In the genomic region with DNA sequence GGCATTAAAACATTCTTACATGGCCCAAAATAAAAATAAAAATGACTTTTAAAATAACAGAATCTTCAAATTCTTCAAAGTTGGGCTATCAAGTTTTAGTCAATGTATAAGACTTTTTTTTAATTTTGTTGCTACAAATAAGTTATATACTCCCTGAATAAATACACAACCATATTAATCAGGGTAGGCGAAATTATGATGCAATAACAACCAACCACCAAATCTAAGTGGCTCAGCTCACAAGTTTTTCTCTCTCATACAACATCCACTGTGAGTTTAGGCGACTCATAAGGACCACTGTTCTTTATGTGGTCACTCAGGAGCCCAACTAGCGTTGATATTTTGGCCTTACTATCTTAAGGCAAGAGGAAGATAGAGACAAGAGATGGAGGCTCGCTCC, we compare ENCODE assay signal across 2 cellular contexts.
TF ChIP-seq lines count a peak whose summit lies in the region.

No MANE protein-coding gene starts in this region.

TF ChIP-seq in IMR-90, 13 proteins besides CTCF, POLR2A, EP300 and RAD21:
- TF ChIP-seq NFE2L2 (IDR thresholded peaks at IDR 0.05; ENCODE audit: low read depth, low read length) (no peak), CEBPB (IDR thresholded peaks at IDR 0.05; ENCODE audit: low read depth, low read length) (peak; percentile 71)

TF ChIP-seq in H1, 55 proteins besides CTCF, POLR2A, EP300 and RAD21:
- TF ChIP-seq CEBPB (IDR thresholded peaks at IDR 0.05; ENCODE audit: low read depth, low read length), result peak; percentile 45; the same call in 1 of the 2 replicates
- TF ChIP-seq JUN (IDR thresholded peaks at IDR 0.05; ENCODE audit: low read depth, low read length), result no peak
- no peak for TF ChIP-seq NRF1 (IDR thresholded peaks at IDR 0.05; ENCODE audit: low read depth, low read length)
- no peak for TF ChIP-seq POLR2AphosphoS5 (IDR thresholded peaks at IDR 0.05; ENCODE audit: low read depth, low read length)
- TF ChIP-seq TAF1 (IDR thresholded peaks at IDR 0.05; ENCODE audit: low read depth, low read length), result no peak
- TF ChIP-seq HDAC2 (IDR thresholded peaks at IDR 0.05; ENCODE audit: borderline replicate concordance in 1 of 2, low read depth in 2 of 2, low read length in 2 of 2), result no peak
